In genomic region chr17:5122056-5122455, GRCh38 we compare ENCODE assay signal across 10 cellular contexts. TPM values are rescaled to one million over a fixed set of nuclear protein-coding genes. Genes with fewer than 3 reads are reported as not detected.
DNase-seq lines count a peak whose midpoint lies in the region; ATAC-seq and TF ChIP-seq lines count a peak whose summit lies in the region.
"Not testable (repeated sequence)": the region's sequence is repeated elsewhere in the genome, so short reads cannot be mapped to it uniquely, and the experiment has no call there.
"Had no signal": no experiment of that assay in that cellular context is flagged by ENCODE, and none has a peak within 500 bp of the region (broad histone marks: within the 10 kb centered on the region; RNA-seq: fewer than 3 reads in every experiment).

No MANE protein-coding gene starts in this region.

- not testable (repeated sequence) for H3K79me2 ChIP-seq in ACC112 (ENCODE audit: control insufficient read depth, insufficient read depth, low read length, unreplicated experiment); mammary epithelial cell (ENCODE audit: insufficient read depth, low read length); trophoblast cell (ENCODE audit: control insufficient read depth, insufficient read depth, low read length, poor library complexity)

- H3K4me3 ChIP-seq in ACC112 (ENCODE audit: low read depth, low read length) (peak overlapping the region; percentile 78), WERI-Rb-1 (ENCODE audit: low read depth, low read length) (peak overlapping the region; percentile 56), heart left ventricle (peak overlapping the region in 10 of 12 donors; percentile 4 to 58 (median 51))
- H3K4me3 ChIP-seq in HEK293 (ENCODE audit: low read depth, low read length); mammary epithelial cell (replicated peaks in 1 of 3; ENCODE audit: insufficient read depth in 1 of 3, low read depth in 2 of 3, low read length in 3 of 3); trophoblast cell (ENCODE audit: low read depth, low read length): not testable (repeated sequence)

- H3K27ac Mint-ChIP-seq in mesothelial cell of epicardium = not testable (repeated sequence)

- not testable (repeated sequence) for H3K14ac ChIP-seq in trophoblast cell (ENCODE audit: low read length)

- H3K9me3 Mint-ChIP-seq in mesothelial cell of epicardium = not testable (repeated sequence)

- H4K91ac ChIP-seq in trophoblast cell (ENCODE audit: low read depth, low read length) = not testable (repeated sequence)

- CTCF ChIA-PET in HEK293 (lab: Yijun Ruan, JAX); mammary epithelial cell (lab: Charles Lee; ENCODE audit: low non-redundant PET): not testable (repeated sequence)

- H3K4me1 Mint-ChIP-seq in mesothelial cell of epicardium = not testable (repeated sequence)

- H3K27me3 ChIP-seq in ACC112 (ENCODE audit: insufficient read depth, low read length) = peaks cover 58% of the 10 kb centered on the region
- not testable (repeated sequence) for H3K27me3 ChIP-seq in WERI-Rb-1 (ENCODE audit: insufficient read depth, low read depth, severe bottlenecking); mammary epithelial cell (ENCODE audit: insufficient read depth, low read length)
- H3K27me3 ChIP-seq in heart left ventricle = peaks cover 0 to 31% (median 11%) of the 10 kb centered on the region in 9 donors
- H3K27me3 ChIP-seq in trophoblast cell (ENCODE audit: insufficient read depth, low read length) = peaks cover 10% of the 10 kb centered on the region

- H3K23ac ChIP-seq in trophoblast cell (ENCODE audit: low read length) = not testable (repeated sequence)

- not testable (repeated sequence) for BruUV-seq in mammary epithelial cell (replicated peaks; lab: Mats Ljungman, UMichigan)

- H2BK120ac ChIP-seq in trophoblast cell (ENCODE audit: insufficient read depth, low read length, poor library complexity) = not testable (repeated sequence)

- H2AK5ac ChIP-seq in trophoblast cell (ENCODE audit: low read length) = not testable (repeated sequence)

- peaks cover 44% of the 10 kb centered on the region for H3K27me3 Mint-ChIP-seq in mesothelial cell of epicardium (ENCODE audit: low read depth)

- H3K27ac ChIP-seq in ACC112 (ENCODE audit: low read depth, low read length); HEK293 (ENCODE audit: extremely low read depth, low read depth, low read length); WERI-Rb-1; mammary epithelial cell (ENCODE audit: insufficient read depth, low read depth, low read length); heart left ventricle; trophoblast cell (ENCODE audit: low read depth, low read length): not testable (repeated sequence)

- not testable (repeated sequence) for H3K36me3 ChIP-seq in ACC112 (ENCODE audit: insufficient read depth, low read length); HEK293 (ENCODE audit: control insufficient read depth in 2 of 2, insufficient read depth in 1 of 2, low read length in 2 of 2); WERI-Rb-1; mammary epithelial cell (ENCODE audit: insufficient read depth, low read length); heart left ventricle; trophoblast cell (ENCODE audit: control insufficient read depth in 1 of 2, insufficient read depth in 2 of 2, low read length in 2 of 2)

- WGBS in mammary epithelial cell (ENCODE audit: low coverage, missing lambda C conversion rate) = 0% methylated on average over 1 of the region's 7 CpGs
- 72 to 77% (median 75%) methylated on average over 7 of the region's 7 CpGs for WGBS in heart left ventricle, 4 donors
- WGBS in trophoblast cell (ENCODE audit: extremely low coverage, insufficient coverage, insufficient read length) = no CpG with 5 or more reads among the region's 7 CpGs

- H3K79me1 ChIP-seq in trophoblast cell (ENCODE audit: low read length) = not testable (repeated sequence)

- DNase-seq in WERI-Rb-1 = peak; percentile 3
- DNase-seq in mammary epithelial cell, trophoblast cell: not testable (repeated sequence)
- DNase-seq in heart left ventricle = peak in 1 of 5 donors; percentile 5
- peak in 1 of 2 experiments; percentile 38 for DNase-seq in mesothelial cell of epicardium (ENCODE audit: low spot score in 2 of 2, unreplicated experiment in 2 of 2)
- peak; percentile 18 for DNase-seq in stimulated activated CD8-positive, alpha-beta memory T cell treated with anti-CD3 and anti-CD28 coated beads, Interleukin-4, amount 100 ng/mL, for 48 hours

- H3K9me3 ChIP-seq in HEK293 (ENCODE audit: control insufficient read depth, insufficient read depth, low read depth, low read length); WERI-Rb-1 (ENCODE audit: severe bottlenecking); mammary epithelial cell (replicated peaks; ENCODE audit: insufficient read depth, low read length); heart left ventricle: not testable (repeated sequence)
- peaks cover 13% of the 10 kb centered on the region for H3K9me3 ChIP-seq in trophoblast cell (ENCODE audit: insufficient read depth, low read depth, low read length)

- H3K36me3 Mint-ChIP-seq in mesothelial cell of epicardium = not testable (repeated sequence)

- dilution Hi-C loops in mammary epithelial cell (cut with HindIII; ENCODE audit: low sequenced_read_pairs) = not testable (repeated sequence)

- TF ChIP-seq POLR2A in heart left ventricle (IDR thresholded peaks at IDR 0.05) = not testable (repeated sequence)

- H3K4me1 ChIP-seq in ACC112 (ENCODE audit: control insufficient read depth, insufficient read depth, low read length, unreplicated experiment); HEK293 (ENCODE audit: control insufficient read depth, insufficient read depth, low read length); mammary epithelial cell (ENCODE audit: insufficient read depth, low read length); trophoblast cell (ENCODE audit: control insufficient read depth in 1 of 2, insufficient read depth in 2 of 2, low read length in 2 of 2): not testable (repeated sequence)
- peaks cover 0 to 13% (median 2%) of the 10 kb centered on the region in 12 donors for H3K4me1 ChIP-seq in heart left ventricle

- not testable (repeated sequence) for ATAC-seq in heart left ventricle

- not testable (repeated sequence) for H3K18ac ChIP-seq in trophoblast cell (ENCODE audit: low read length)

- intact Hi-C loops in mammary epithelial cell (cut with micrococcal nuclease); heart left ventricle (cut with DNase I): not testable (repeated sequence)

- H2AFZ ChIP-seq in ACC112 (ENCODE audit: low read length, unreplicated experiment); trophoblast cell (ENCODE audit: insufficient read depth, low read length, poor library complexity): not testable (repeated sequence)
- H2AFZ ChIP-seq in mammary epithelial cell (ENCODE audit: low read depth, low read length) = peak overlapping the region; percentile 87

- H2BK12ac ChIP-seq in trophoblast cell (ENCODE audit: low read length) = not testable (repeated sequence)

- H3K4me2 ChIP-seq in mammary epithelial cell (ENCODE audit: insufficient read depth, low read depth, low read length) = peak overlapping the region; percentile 88
- H3K4me2 ChIP-seq in trophoblast cell (ENCODE audit: low read length) = peak overlapping the region; percentile 93

- H3K9ac ChIP-seq in mammary epithelial cell (ENCODE audit: insufficient read depth, low read length); trophoblast cell (ENCODE audit: low read length): not testable (repeated sequence)

- not testable (repeated sequence) for H4K12ac ChIP-seq in trophoblast cell (ENCODE audit: low read depth, low read length)

- not testable (repeated sequence) for H3K4ac ChIP-seq in trophoblast cell (ENCODE audit: low read depth, low read length)

- POLR2A ChIA-PET in HEK293 (lab: Yijun Ruan, JAX) = not testable (repeated sequence)

- H3K4me3 Mint-ChIP-seq in mesothelial cell of epicardium = peak overlapping the region; percentile 75

- not testable (repeated sequence) for H2BK5ac ChIP-seq in trophoblast cell (ENCODE audit: low read depth, low read length, poor library complexity)

- not testable (repeated sequence) for H4K20me1 ChIP-seq in mammary epithelial cell (ENCODE audit: insufficient read depth, low read length)

- in situ Hi-C loops in mammary epithelial cell (cut with MboI; ENCODE audit: low sequenced_read_pairs in 2 of 2) = loop anchor here in 1 of 2 donors (25.0 kb wide), 1 partner anchor 90 kb away; no protein-coding TSS in a partner anchor

- not testable (repeated sequence) for H4K8ac ChIP-seq in trophoblast cell (ENCODE audit: low read depth, low read length)

- TF ChIP-seq CTCF in HEK293 (tag by site-specific recombination; IDR thresholded peaks at IDR 0.05); WERI-Rb-1 (IDR thresholded peaks at IDR 0.05; ENCODE audit: low read depth, low read length); mammary epithelial cell (conservative IDR thresholded peaks at IDR 0.05 in 1 of 2, IDR thresholded peaks at IDR 0.05 in 1 of 2; ENCODE audit: extremely low read depth in 1 of 2, insufficient read depth in 1 of 2, low read depth in 1 of 2, low read length in 2 of 2); heart left ventricle (IDR thresholded peaks at IDR 0.05); mesothelial cell of epicardium (IDR thresholded peaks at IDR 0.05; ENCODE audit: unreplicated experiment): not testable (repeated sequence)

RNA-seq across cellular contexts. Expression of gene USP6, which starts 6.2 kb away (rescaled TPM):
- total RNA-seq in mammary epithelial cell (under 1 TPM in 1 of 2 donors, not detected in 1; 0.14 TPM), heart left ventricle (1 to 10 TPM in 1 of 9 donors, under 1 TPM in 6, not detected in 2; 0.05 to 1.6 (median 0.08) TPM), mesothelial cell of epicardium (0.38 to 0.54 TPM (median 0.42 TPM) in 3 replicates)
- polyA plus RNA-seq in mammary epithelial cell (not detected), heart left ventricle (under 1 TPM; 0.01 to 0.04 TPM)
- not detected for polyA minus RNA-seq in mammary epithelial cell
- not detected in 2 replicates for polyA plus RNA-seq in trophoblast cell (2013)
- total RNA-seq: A172; CD4-positive, CD25-positive, alpha-beta regulatory T cell had no signal

RNA-seq across cellular contexts. Expression of gene ZNF232, which starts 10.4 kb away (rescaled TPM):
- total RNA-seq in mammary epithelial cell (1 to 10 TPM; 5.0 to 7.2 TPM), heart left ventricle (1 to 10 TPM; 2.2 to 6.5 (median 4.4) TPM), mesothelial cell of epicardium (27.1 to 29.9 TPM (median 27.2 TPM) in 3 replicates)
- polyA plus RNA-seq in mammary epithelial cell (6.6 TPM), heart left ventricle (1 to 10 TPM; 3.0 to 5.8 TPM)
- polyA minus RNA-seq in mammary epithelial cell = 15.5 TPM
- 9.0 and 10.1 TPM in 2 replicates for polyA plus RNA-seq in trophoblast cell (2013)
- total RNA-seq: A172 had no signal

RNA-seq across cellular contexts. Expression of gene ZFP3, which starts 43.8 kb away (rescaled TPM):
- total RNA-seq in mammary epithelial cell (1 to 10 TPM in 1 of 2 donors, under 1 TPM in 1; 0.09 to 3.0 TPM), heart left ventricle (10 to 100 TPM in 5 of 9 donors, 1 to 10 TPM in 4; 4.6 to 14.5 (median 11.1) TPM), mesothelial cell of epicardium (0.96 to 1.0 TPM (median 1.00 TPM) in 3 replicates)
- polyA plus RNA-seq in mammary epithelial cell (0.40 TPM), heart left ventricle (1 to 10 TPM; 4.0 to 4.9 TPM)
- polyA minus RNA-seq in mammary epithelial cell = 1.0 TPM
- polyA plus RNA-seq in trophoblast cell (2013) = 0.11 TPM in 2 replicates
